24 cellular contexts compared by ENCODE assay signal in the genomic region with DNA sequence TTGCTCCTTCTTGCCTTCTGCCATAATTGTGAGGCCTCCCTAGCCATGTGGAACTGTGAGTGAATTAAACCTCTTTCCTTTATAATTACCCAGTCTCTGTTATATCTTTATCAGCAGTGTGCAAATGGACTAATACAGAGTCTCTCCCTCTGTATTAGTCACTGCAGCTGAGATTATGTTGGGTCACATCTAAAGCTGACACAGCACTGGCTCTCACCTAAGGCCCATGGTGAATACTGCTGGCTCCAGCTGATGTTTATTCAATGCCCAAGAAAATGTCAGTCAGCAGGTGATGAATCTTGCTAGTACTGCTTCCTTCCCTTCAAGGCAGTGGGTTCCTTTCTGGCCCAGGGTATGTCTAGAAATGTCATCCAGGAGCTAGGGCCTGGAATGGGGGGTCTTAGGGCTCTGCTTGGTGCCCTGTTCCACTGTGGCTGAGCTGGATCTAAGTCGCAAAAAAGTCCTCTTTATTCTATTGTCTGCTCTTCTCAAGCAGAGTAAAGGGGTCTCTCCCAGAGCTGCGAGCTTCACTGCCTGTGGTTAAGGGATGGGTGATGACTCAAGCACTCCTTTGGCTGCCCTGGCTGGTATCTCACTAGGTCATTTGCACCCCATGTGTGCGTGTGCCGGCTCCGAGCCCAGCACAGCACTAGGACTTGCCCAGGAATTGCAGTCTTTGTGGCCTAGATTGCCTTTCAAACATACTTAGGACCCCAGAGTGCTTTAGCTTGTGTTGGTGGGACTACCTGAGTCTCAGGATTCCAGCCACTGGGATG. TPM values are rescaled to one million over a fixed set of nuclear protein-coding genes. Genes with fewer than 3 reads are reported as not detected.
DNase-seq lines count a peak whose midpoint lies in the region; ATAC-seq and TF ChIP-seq lines count a peak whose summit lies in the region.
"Had no signal": no experiment of that assay in that cellular context is flagged by ENCODE, and none has a peak within 500 bp of the region (broad histone marks: within the 10 kb centered on the region; RNA-seq: fewer than 3 reads in every experiment).

No MANE protein-coding gene starts in this region.

- intact Hi-C loops in IMR-90 (cut with micrococcal nuclease) = no loop called here
- intact Hi-C loops in stomach (cut with DNase I; ENCODE audit: low total_unique reads) = no loop called here

- dilution Hi-C loops in IMR-90 (cut with HindIII; ENCODE audit: low sequenced_read_pairs, unreplicated experiment) = no loop called here

- H3K4me3 ChIP-seq in IMR-90 (ENCODE audit: insufficient read depth, low read depth, low read length) = no peak overlapping the region
- H3K4me3 ChIP-seq in astrocyte of the spinal cord (ENCODE audit: low read depth, low read length) = no peak overlapping the region
- no peak overlapping the region for H3K4me3 ChIP-seq in stomach
- H3K4me3 ChIP-seq: sigmoid colon, SJCRH30 had no signal

- H3K9ac ChIP-seq in IMR-90 (ENCODE audit: low read depth, low read length) = no peak overlapping the region

- no peak overlapping the region for H3K23ac ChIP-seq in IMR-90 (ENCODE audit: low read depth, low read length)

- H2BK20ac ChIP-seq in IMR-90 (ENCODE audit: low read depth, low read length) = no peak overlapping the region

- H3K4me2 ChIP-seq in IMR-90 (ENCODE audit: low read depth, low read length) = no peak overlapping the region

- ATAC-seq in IMR-90 (ENCODE audit: low read depth) (no peak), HG02678 (IDR thresholded peaks at IDR 0.05; ENCODE audit: unreplicated experiment) (no peak), HG03342 (IDR thresholded peaks at IDR 0.05; ENCODE audit: unreplicated experiment) (no peak)
- ATAC-seq: activated CD4-positive, alpha-beta T cell treated with anti-CD3 and anti-CD28 coated beads for 36 hours; activated T-cell treated with anti-CD3 and anti-CD28 coated beads, Interleukin-2, amount 50 U/mL, for 72 hours; naive thymus-derived CD8-positive, alpha-beta T cell had no signal

- in situ Hi-C loops in IMR-90 (cut with MboI; ENCODE audit: low sequenced_read_pairs) = no loop called here
- in situ Hi-C loops in astrocyte of the spinal cord (cut with HindIII; ENCODE audit: low sequenced_read_pairs) = no loop called here
- in situ Hi-C loops in GM13976 (cut with MboI; ENCODE audit: low sequenced_read_pairs, unreplicated experiment) = no loop called here

- no peak overlapping the region for H2BK5ac ChIP-seq in IMR-90 (ENCODE audit: low read depth, low read length, poor library complexity, severe bottlenecking)

- H3K27me3 ChIP-seq in IMR-90 (ENCODE audit: control insufficient read depth, insufficient read depth, low read length) = no peaks in the 10 kb centered on the region
- H3K27me3 ChIP-seq in stomach = no peaks in the 10 kb centered on the region
- H3K27me3 ChIP-seq: sigmoid colon, SJCRH30 had no signal

- no peak overlapping the region for H4K5ac ChIP-seq in IMR-90 (ENCODE audit: low read depth, low read length)

- H3K4ac ChIP-seq in IMR-90 (ENCODE audit: low read depth, low read length) = no peak overlapping the region

- TF ChIP-seq POLR2A in IMR-90 (IDR thresholded peaks at IDR 0.05; ENCODE audit: low read depth, low read length) = no peak
- TF ChIP-seq POLR2A in stomach (IDR thresholded peaks at IDR 0.05) = no peak

- no peaks in the 10 kb centered on the region for H4K20me1 ChIP-seq in IMR-90 (ENCODE audit: insufficient read depth, low read length)

- H3K79me1 ChIP-seq in IMR-90 (ENCODE audit: low read depth in 1 of 2, low read length in 2 of 2) = no peaks in the 10 kb centered on the region

- H3K27ac ChIP-seq in IMR-90 (ENCODE audit: insufficient read depth, low read length) = no peak overlapping the region
- no peak overlapping the region for H3K27ac ChIP-seq in stomach
- H3K27ac ChIP-seq: sigmoid colon, SJCRH30 had no signal

- no peak for TF ChIP-seq EP300 in stomach (IDR thresholded peaks at IDR 0.05)

- CTCF ChIA-PET in IMR-90 (lab: Yijun Ruan, JAX) = no interaction called here

- H3K14ac ChIP-seq in IMR-90 (replicated peaks; ENCODE audit: low read depth, low read length) = no peak overlapping the region

- no TSS peak for BruUV-seq in IMR-90 (replicated peaks; lab: Mats Ljungman, UMichigan)

- TF ChIP-seq CTCF in IMR-90 (conservative IDR thresholded peaks at IDR 0.05; ENCODE audit: low read depth, low read length) (no peak), astrocyte of the spinal cord (IDR thresholded peaks at IDR 0.05; ENCODE audit: low read depth, low read length) (no peak), stomach (IDR thresholded peaks at IDR 0.05) (no peak), GM13976 (IDR thresholded peaks at IDR 0.05; ENCODE audit: borderline replicate concordance, control extremely low read depth, extremely low read depth, insufficient read depth, missing control alignments) (no peak)

- 0 out of 2 replicates have a peak, but pooled peaks cover 3% of the 10 kb centered on the region for H3K9me1 ChIP-seq in IMR-90 (ENCODE audit: insufficient read depth, low read length)

- H2AK5ac ChIP-seq in IMR-90 (ENCODE audit: low read depth, low read length) = no peak overlapping the region

- H2BK120ac ChIP-seq in IMR-90 (ENCODE audit: low read depth, low read length) = no peak overlapping the region

- peak; percentile 77 for DNase-seq in Daoy (ENCODE audit: low read depth)
- peak; percentile 25 for DNase-seq in IMR-90
- peak; percentile 36 for DNase-seq in astrocyte of the spinal cord (ENCODE audit: low read depth, low spot score)
- DNase-seq in kidney glomerular epithelial cell (lab: John Stamatoyannopoulos, UW) = peak; percentile 83
- no peak for DNase-seq in stomach
- DNase-seq in GM13976 (ENCODE audit: low spot score) = no peak
- DNase-seq: activated CD4-positive, alpha-beta T cell treated with anti-CD3 and anti-CD28 coated beads for 36 hours; activated naive CD4-positive, alpha-beta T cell treated with anti-CD3 and anti-CD28 coated beads, Interleukin-2, amount 10 ng/mL, durations not matched to agents 7 days and 5 days; activated T-cell treated with anti-CD3 and anti-CD28 coated beads, Interleukin-2, amount 50 U/mL, for 72 hours; C1 segment of cervical spinal cord; cerebellar nuclear complex; naive thymus-derived CD8-positive, alpha-beta T cell; NCI-H1105; NCI-H2029 treated with DMSO at 0.1 percent for 48 hours; NCI-H345; NCI-H82; OCI-M1; sigmoid colon; T-helper 1 cell had no signal

- H3K9me3 ChIP-seq in IMR-90 (ENCODE audit: control insufficient read depth, insufficient read depth, low read length) = peaks cover 2% of the 10 kb centered on the region; the same call in 1 of the 2 replicates
- H3K9me3 ChIP-seq in stomach = peaks cover 0 to 29% (median 2%) of the 10 kb centered on the region in 4 donors

- no peak overlapping the region for H3K18ac ChIP-seq in IMR-90 (ENCODE audit: low read depth, low read length)

- H3K4me1 ChIP-seq in IMR-90 (ENCODE audit: control insufficient read depth, insufficient read depth, low read length) = no peaks in the 10 kb centered on the region
- H3K4me1 ChIP-seq in stomach = no peaks in the 10 kb centered on the region
- H3K4me1 ChIP-seq: sigmoid colon had no signal

- POLR2A ChIA-PET in IMR-90 (lab: Charles Lee; ENCODE audit: unreplicated experiment) = no interaction called here

- H4K91ac ChIP-seq in IMR-90 (ENCODE audit: insufficient read depth, low read depth, low read length) = no peak overlapping the region

- H2BK15ac ChIP-seq in IMR-90 (ENCODE audit: low read depth, low read length) = no peak overlapping the region

- H2AFZ ChIP-seq in IMR-90 (replicated peaks; ENCODE audit: low read length, poor library complexity) = no peak overlapping the region

- TF ChIP-seq RAD21 in IMR-90 (IDR thresholded peaks at IDR 0.05; ENCODE audit: low read length) = no peak

- H3K36me3 ChIP-seq in IMR-90 (ENCODE audit: control insufficient read depth, insufficient read depth, low read length) = no peaks in the 10 kb centered on the region
- H3K36me3 ChIP-seq in stomach = no peaks in the 10 kb centered on the region
- H3K36me3 ChIP-seq: sigmoid colon, SJCRH30 had no signal

- WGBS in IMR-90 (ENCODE audit: extremely low coverage in 2 of 2, insufficient read length in 1 of 2), 2 experiments = 100% methylated on average over 1 of the region's 5 CpGs; no CpG with 5 or more reads in 1 of the 2 experiments
- WGBS in stomach, 5 donors = 86 to 95% (median 93%) methylated on average over 3 to 5 of the region's 5 CpGs

- H4K8ac ChIP-seq in IMR-90 (ENCODE audit: low read depth in 2 of 2, low read length in 2 of 2) = no peak overlapping the region

- no peak overlapping the region for H2AK9ac ChIP-seq in IMR-90 (replicated peaks; ENCODE audit: low read depth, low read length, poor library complexity)

- no peak overlapping the region for H3K56ac ChIP-seq in IMR-90 (ENCODE audit: extremely low read depth, insufficient read depth, low read length)

TF ChIP-seq in IMR-90, 13 proteins besides CTCF, POLR2A, EP300 and RAD21:
- TF ChIP-seq RCOR1 (IDR thresholded peaks at IDR 0.05; ENCODE audit: insufficient replicate concordance, low read length) (no peak), MAFK (IDR thresholded peaks at IDR 0.05; ENCODE audit: low read depth, low read length) (peak; percentile 27; the same call in 1 of the 2 replicates)

RNA-seq across cellular contexts. Expression of a gene that starts 29.9 kb away (rescaled TPM):
- 1.7 and 1.9 TPM in 2 replicates for total RNA-seq in Daoy (2014; rRNA removed; shearing (Covaris generic))
- total RNA-seq in IMR-90 (2012; rRNA removed) (0.28 and 0.36 TPM in 2 replicates), stomach (1 to 10 TPM in 1 of 5 donors, not detected in 4; 4.0 TPM)
- polyA plus RNA-seq in IMR-90 (2012; rRNA removed) (0.10 and 0.34 TPM in 2 replicates), stomach (10 to 100 TPM in 1 of 3 donors, 1 to 10 TPM in 2; 1.6 to 10.4 (median 3.7) TPM)
- 0.11 TPM in 1 of 2 replicates, not detected in the other for polyA plus RNA-seq in IMR-90 (2012; cell fraction: cytosol; rRNA removed)
- 0.46 TPM in 1 of 2 replicates, not detected in the other for polyA plus RNA-seq in IMR-90 (2012; cell fraction: nucleus; rRNA removed; ENCODE audit: low replicate concordance)
- total RNA-seq: activated CD4-positive, alpha-beta T cell treated with anti-CD3 and anti-CD28 coated beads for 36 hours; activated T-cell treated with anti-CD3 and anti-CD28 coated beads, Interleukin-2, amount 50 U/mL, for 72 hours; G401; mesenteric fat pad; naive thymus-derived CD8-positive, alpha-beta T cell; sigmoid colon; SJCRH30 had no signal
- polyA plus RNA-seq: naive thymus-derived CD8-positive, alpha-beta T cell had no signal

Comparison
In these comparisons a context has a peak if more than half of its experiments do, and no peak if none do; other contexts are left out.
1. DNase-seq: peak in Daoy (single experiment), IMR-90 (single experiment), astrocyte of the spinal cord (single experiment) and kidney glomerular epithelial cell (single experiment); none in stomach (single experiment) and GM13976 (single experiment).